9 cellular contexts compared by ENCODE assay signal in genomic region chr3:48157950-48158376, GRCh38. TPM values are rescaled to one million over a fixed set of nuclear protein-coding genes. Genes with fewer than 3 reads are reported as not detected.
A peak's percentile ranks its signal among the peaks of the same experiment; 100 is the strongest.
DNase-seq lines count a peak whose midpoint lies in the region; ATAC-seq and TF ChIP-seq lines count a peak whose summit lies in the region.
"Had no signal": no experiment of that assay in that cellular context is flagged by ENCODE, and none has a peak within 500 bp of the region (broad histone marks: within the 10 kb centered on the region; RNA-seq: fewer than 3 reads in every experiment).

No MANE protein-coding gene starts in this region.

- no peaks in the 10 kb centered on the region for H3K27me3 Mint-ChIP-seq in activated CD4-positive, alpha-beta T cell treated with anti-CD3 and anti-CD28 coated beads, Interleukin-2, amount 10 ng/mL, durations not matched to agents 24 days and 14 days
- no peaks in the 10 kb centered on the region for H3K27me3 Mint-ChIP-seq in endothelial cell (ENCODE audit: unreplicated experiment)
- H3K27me3 Mint-ChIP-seq: natural killer cell treated with Interleukin-12 subunit alpha and Interleukin-12 subunit beta and Interleukin-15 and Interleukin-18, amount 100 ng/mL, for 72 hours had no signal

- intact Hi-C loops in activated CD4-positive, alpha-beta T cell treated with anti-CD3 and anti-CD28 coated beads, Interleukin-2, amount 10 ng/mL, durations not matched to agents 24 days and 14 days (cut with micrococcal nuclease) = loop anchor here (10.0 kb wide), 2 partner anchors 283 to 633 kb away; no protein-coding TSS in a partner anchor

- TF ChIP-seq CTCF in LNCAP (IDR thresholded peaks at IDR 0.05) = peak; percentile 81
- TF ChIP-seq CTCF in endothelial cell (IDR thresholded peaks at IDR 0.05; ENCODE audit: unreplicated experiment) = peak; percentile 78

- no peaks in the 10 kb centered on the region for H3K4me1 Mint-ChIP-seq in activated CD4-positive, alpha-beta T cell treated with anti-CD3 and anti-CD28 coated beads, Interleukin-2, amount 10 ng/mL, durations not matched to agents 24 days and 14 days
- H3K4me1 Mint-ChIP-seq in endothelial cell (ENCODE audit: unreplicated experiment) = no peaks in the 10 kb centered on the region

- H3K9me3 Mint-ChIP-seq in activated CD4-positive, alpha-beta T cell treated with anti-CD3 and anti-CD28 coated beads, Interleukin-2, amount 10 ng/mL, durations not matched to agents 24 days and 14 days = no peaks in the 10 kb centered on the region
- H3K9me3 Mint-ChIP-seq in endothelial cell (ENCODE audit: unreplicated experiment) = no peaks in the 10 kb centered on the region
- H3K9me3 Mint-ChIP-seq: natural killer cell treated with Interleukin-12 subunit alpha and Interleukin-12 subunit beta and Interleukin-15 and Interleukin-18, amount 100 ng/mL, for 72 hours had no signal

- DNase-seq in COLO668 (lab: John Stamatoyannopoulos, UW; ENCODE audit: unreplicated experiment) (peak; percentile 19), endothelial cell (ENCODE audit: low spot score) (peak; percentile 72), midbrain (lab: John Stamatoyannopoulos, UW) (peak; percentile 41)
- DNase-seq in activated CD4-positive, alpha-beta T cell treated with anti-CD3 and anti-CD28 coated beads, Interleukin-2, amount 10 ng/mL, durations not matched to agents 24 days and 14 days = peak; percentile 85
- peak; percentile 29 for DNase-seq in stimulated activated naive CD4-positive, alpha-beta T cell treated with Interleukin-2 at 50 U/mL for 16 hours (lab: John Stamatoyannopoulos, UW)

- no peak overlapping the region for H3K27ac Mint-ChIP-seq in activated CD4-positive, alpha-beta T cell treated with anti-CD3 and anti-CD28 coated beads, Interleukin-2, amount 10 ng/mL, durations not matched to agents 24 days and 14 days
- no peak overlapping the region for H3K27ac Mint-ChIP-seq in endothelial cell (ENCODE audit: unreplicated experiment)
- H3K27ac Mint-ChIP-seq: natural killer cell treated with Interleukin-12 subunit alpha and Interleukin-12 subunit beta and Interleukin-15 and Interleukin-18, amount 100 ng/mL, for 72 hours had no signal

- no peak for ATAC-seq in GM19035 (IDR thresholded peaks at IDR 0.05; ENCODE audit: unreplicated experiment)
- no peak for ATAC-seq in HG02798 (IDR thresholded peaks at IDR 0.05; ENCODE audit: poor library complexity, unreplicated experiment)

- peaks cover 38% of the 10 kb centered on the region for H3K36me3 Mint-ChIP-seq in activated CD4-positive, alpha-beta T cell treated with anti-CD3 and anti-CD28 coated beads, Interleukin-2, amount 10 ng/mL, durations not matched to agents 24 days and 14 days (ENCODE audit: low read depth)
- H3K36me3 Mint-ChIP-seq in endothelial cell (ENCODE audit: low read depth, unreplicated experiment) = peaks cover 27% of the 10 kb centered on the region

- H3K4me3 Mint-ChIP-seq in activated CD4-positive, alpha-beta T cell treated with anti-CD3 and anti-CD28 coated beads, Interleukin-2, amount 10 ng/mL, durations not matched to agents 24 days and 14 days = no peak overlapping the region
- H3K4me3 Mint-ChIP-seq in endothelial cell (ENCODE audit: unreplicated experiment) = no peak overlapping the region
- H3K4me3 Mint-ChIP-seq: natural killer cell treated with Interleukin-12 subunit alpha and Interleukin-12 subunit beta and Interleukin-15 and Interleukin-18, amount 100 ng/mL, for 72 hours had no signal

RNA-seq across cellular contexts. Expression of gene CDC25A, which starts 30.3 kb away (rescaled TPM):
- total RNA-seq in activated CD4-positive, alpha-beta T cell treated with anti-CD3 and anti-CD28 coated beads, Interleukin-2, amount 10 ng/mL, durations not matched to agents 24 days and 14 days = 57.0 and 60.2 TPM in 2 replicates
- total RNA-seq in endothelial cell (ENCODE audit: unreplicated experiment) = 14.8 TPM

Comparison
In these comparisons a context has a peak if more than half of its experiments do, and no peak if none do; other contexts are left out.
1. DNase-seq: peak in every context shown above with its lines; median percentile 85 in activated CD4-positive, alpha-beta T cell treated with anti-CD3 and anti-CD28 coated beads, Interleukin-2, amount 10 ng/mL, durations not matched to agents 24 days and 14 days; 72 in endothelial cell; 41 in midbrain; 29 in stimulated activated naive CD4-positive, alpha-beta T cell treated with Interleukin-2 at 50 U/mL for 16 hours; 19 in COLO668.